In the genomic region with DNA sequence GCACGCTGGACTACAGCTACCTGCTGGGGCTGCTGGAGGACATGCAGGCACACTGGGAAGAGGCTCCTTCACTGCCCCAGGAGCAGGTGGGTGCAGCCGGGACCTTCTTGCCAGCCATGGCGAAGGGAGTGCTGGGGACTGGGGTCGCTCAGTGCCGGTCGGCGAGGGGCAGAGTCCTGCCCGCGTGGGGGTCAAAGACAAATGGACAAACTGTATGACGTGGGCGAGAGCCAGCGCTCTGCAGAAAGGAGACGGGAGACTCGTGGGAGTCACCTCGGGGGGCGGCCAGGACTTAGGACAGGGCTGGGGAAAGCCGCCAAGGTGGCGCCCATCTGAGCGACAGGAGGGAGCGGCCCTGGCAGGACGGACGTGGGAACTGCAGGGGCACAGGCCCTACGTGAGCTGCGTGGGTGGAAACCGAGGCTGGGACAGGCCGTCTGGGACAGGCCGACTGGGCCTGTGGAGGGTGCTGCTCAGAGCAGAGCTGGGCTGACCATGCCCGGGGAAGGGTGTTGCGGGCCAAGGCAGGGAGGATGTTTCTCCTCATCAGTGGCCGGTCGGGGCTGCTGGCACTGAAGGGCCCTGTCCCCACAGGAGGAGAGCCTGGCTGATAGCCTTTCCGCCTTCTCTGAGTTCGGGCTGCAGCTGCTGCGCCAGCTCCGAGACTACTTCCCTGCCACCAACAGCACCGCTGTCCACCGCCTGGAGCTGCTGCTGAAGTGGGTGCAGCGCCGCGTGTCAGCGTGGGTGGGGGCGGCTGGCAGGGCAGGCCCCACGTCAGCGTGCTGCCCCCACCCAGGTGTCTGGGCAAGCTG, we compare ENCODE assay signal across 9 cellular contexts. TPM values are rescaled to one million over a fixed set of nuclear protein-coding genes. Genes with fewer than 3 reads are reported as not detected.
DNase-seq lines count a peak whose midpoint lies in the region; ATAC-seq lines count a peak whose summit lies in the region.
"Had no signal": no experiment of that assay in that cellular context is flagged by ENCODE, and none has a peak within 500 bp of the region (broad histone marks: within the 10 kb centered on the region; RNA-seq: fewer than 3 reads in every experiment).

No MANE protein-coding gene starts in this region.

- H3K9me3 Mint-ChIP-seq in activated CD4-positive, alpha-beta T cell treated with anti-CD3 and anti-CD28 coated beads, Interleukin-2, amount 10 ng/mL, durations not matched to agents 24 days and 14 days: no peaks in the 10 kb centered on the region
- H3K9me3 Mint-ChIP-seq in stimulated activated memory B cell treated with anti-CD40 and anti-IgM and Interleukin-4, amounts not matched to agents 10 μg/mL and 1 μg/mL and 100 μg/mL, for 72 hours: no peaks in the 10 kb centered on the region

- H3K4me1 Mint-ChIP-seq in activated CD4-positive, alpha-beta T cell treated with anti-CD3 and anti-CD28 coated beads, Interleukin-2, amount 10 ng/mL, durations not matched to agents 24 days and 14 days: peaks cover 11% of the 10 kb centered on the region
- peaks cover 31% of the 10 kb centered on the region for H3K4me1 Mint-ChIP-seq in stimulated activated memory B cell treated with anti-CD40 and anti-IgM and Interleukin-4, amounts not matched to agents 10 μg/mL and 1 μg/mL and 100 μg/mL, for 72 hours

- H3K27ac Mint-ChIP-seq in activated CD4-positive, alpha-beta T cell treated with anti-CD3 and anti-CD28 coated beads, Interleukin-2, amount 10 ng/mL, durations not matched to agents 24 days and 14 days: no peak overlapping the region
- H3K27ac Mint-ChIP-seq in stimulated activated memory B cell treated with anti-CD40 and anti-IgM and Interleukin-4, amounts not matched to agents 10 μg/mL and 1 μg/mL and 100 μg/mL, for 72 hours: peak overlapping the region; percentile 81

- H3K9me3 ChIP-seq in SJCRH30 (replicated peaks) (no peaks in the 10 kb centered on the region), iPS-15b (ENCODE audit: control insufficient read depth, insufficient read depth, low read length) (no peaks in the 10 kb centered on the region)

- DNase-seq in activated CD4-positive, alpha-beta T cell treated with anti-CD3 and anti-CD28 coated beads, Interleukin-2, amount 10 ng/mL, durations not matched to agents 24 days and 14 days: no peak
- no peak for DNase-seq in activated CD4-positive, alpha-beta T cell treated with anti-CD3 and anti-CD28 coated beads for 1 hour
- DNase-seq in SJCRH30 (peak; percentile 40 to 44), D341Med (ENCODE audit: low spot score) (no peak), Ammon's horn (ENCODE audit: low spot score) (no peak)

- no peaks in the 10 kb centered on the region; the same call in 1 of the 2 replicates for H3K36me3 ChIP-seq in SJCRH30
- peaks cover 7% of the 10 kb centered on the region for H3K36me3 ChIP-seq in iPS-15b (ENCODE audit: control insufficient read depth, insufficient read depth, low read length)

- H3K9ac ChIP-seq in iPS-15b (ENCODE audit: low read depth, low read length): no peak overlapping the region

- peaks cover 14% of the 10 kb centered on the region for H3K4me1 ChIP-seq in SJCRH30
- H3K4me1 ChIP-seq in iPS-15b (ENCODE audit: control insufficient read depth, insufficient read depth, low read length): no peaks in the 10 kb centered on the region

- peak overlapping the region; percentile 78 for H3K4me3 Mint-ChIP-seq in activated CD4-positive, alpha-beta T cell treated with anti-CD3 and anti-CD28 coated beads, Interleukin-2, amount 10 ng/mL, durations not matched to agents 24 days and 14 days
- H3K4me3 Mint-ChIP-seq in stimulated activated memory B cell treated with anti-CD40 and anti-IgM and Interleukin-4, amounts not matched to agents 10 μg/mL and 1 μg/mL and 100 μg/mL, for 72 hours: peak overlapping the region; percentile 71

- 0 out of 2 replicates have a peak, but pooled peaks cover 2% of the 10 kb centered on the region for H3K27me3 ChIP-seq in SJCRH30
- peaks cover 5% of the 10 kb centered on the region for H3K27me3 ChIP-seq in iPS-15b (ENCODE audit: control insufficient read depth, insufficient read depth, low read length)

- no peaks in the 10 kb centered on the region for H3K27me3 Mint-ChIP-seq in activated CD4-positive, alpha-beta T cell treated with anti-CD3 and anti-CD28 coated beads, Interleukin-2, amount 10 ng/mL, durations not matched to agents 24 days and 14 days
- no peaks in the 10 kb centered on the region for H3K27me3 Mint-ChIP-seq in stimulated activated memory B cell treated with anti-CD40 and anti-IgM and Interleukin-4, amounts not matched to agents 10 μg/mL and 1 μg/mL and 100 μg/mL, for 72 hours

- 0 out of 2 replicates have a peak overlapping the region, but pooled peaks have one; percentile 5 for H3K4me3 ChIP-seq in SJCRH30
- H3K4me3 ChIP-seq in iPS-15b (ENCODE audit: low read depth, low read length): peak overlapping the region; percentile 53

- H3K36me3 Mint-ChIP-seq in activated CD4-positive, alpha-beta T cell treated with anti-CD3 and anti-CD28 coated beads, Interleukin-2, amount 10 ng/mL, durations not matched to agents 24 days and 14 days (ENCODE audit: low read depth): peaks cover under 1% of the 10 kb centered on the region
- H3K36me3 Mint-ChIP-seq in stimulated activated memory B cell treated with anti-CD40 and anti-IgM and Interleukin-4, amounts not matched to agents 10 μg/mL and 1 μg/mL and 100 μg/mL, for 72 hours: peaks cover 11% of the 10 kb centered on the region

- no peak overlapping the region for H3K27ac ChIP-seq in SJCRH30
- H3K27ac ChIP-seq: epithelial cell of prostate had no signal

- intact Hi-C loops in activated CD4-positive, alpha-beta T cell treated with anti-CD3 and anti-CD28 coated beads, Interleukin-2, amount 10 ng/mL, durations not matched to agents 24 days and 14 days (cut with micrococcal nuclease): loop anchor here (2.0 kb wide), 2 partner anchors 35 to 361 kb away; a partner anchor contains a TSS

- ATAC-seq in stimulated activated memory B cell treated with anti-CD40 and anti-IgM and Interleukin-4, amounts not matched to agents 10 μg/mL and 1 μg/mL and 100 μg/mL, for 72 hours: no peak
- ATAC-seq in GM19351 (IDR thresholded peaks at IDR 0.05; ENCODE audit: unreplicated experiment): no peak

RNA-seq across cellular contexts. Expression of a gene that starts 8.0 kb away (rescaled TPM):
- 81.5 and 88.2 TPM in 2 replicates for total RNA-seq in activated CD4-positive, alpha-beta T cell treated with anti-CD3 and anti-CD28 coated beads, Interleukin-2, amount 10 ng/mL, durations not matched to agents 24 days and 14 days
- total RNA-seq in SJCRH30 (2014; rRNA removed; shearing (Covaris generic)): 48.3 and 50.5 TPM in 2 replicates

RNA-seq across cellular contexts. Expression of a gene that starts 8.1 kb away (rescaled TPM):
- total RNA-seq in activated CD4-positive, alpha-beta T cell treated with anti-CD3 and anti-CD28 coated beads, Interleukin-2, amount 10 ng/mL, durations not matched to agents 24 days and 14 days: 23.3 and 23.9 TPM in 2 replicates
- 15.5 and 16.0 TPM in 2 replicates for total RNA-seq in SJCRH30 (2014; rRNA removed; shearing (Covaris generic))

RNA-seq across cellular contexts. Expression of a gene that starts 10.2 kb away (rescaled TPM):
- 0.30 TPM in 1 of 2 replicates, not detected in the other for total RNA-seq in activated CD4-positive, alpha-beta T cell treated with anti-CD3 and anti-CD28 coated beads, Interleukin-2, amount 10 ng/mL, durations not matched to agents 24 days and 14 days
- 0.13 and 0.34 TPM in 2 replicates for total RNA-seq in SJCRH30 (2014; rRNA removed; shearing (Covaris generic))

RNA-seq across cellular contexts. Expression of a gene that starts 34.2 kb away (rescaled TPM):
- 269 and 278 TPM in 2 replicates for total RNA-seq in activated CD4-positive, alpha-beta T cell treated with anti-CD3 and anti-CD28 coated beads, Interleukin-2, amount 10 ng/mL, durations not matched to agents 24 days and 14 days
- 163 and 181 TPM in 2 replicates for total RNA-seq in SJCRH30 (2014; rRNA removed; shearing (Covaris generic))

Comparison
In these comparisons a context has a peak if more than half of its experiments do, and no peak if none do; other contexts are left out.
1. DNase-seq: peak in SJCRH30 (2 of 2); none in activated CD4-positive, alpha-beta T cell treated with anti-CD3 and anti-CD28 coated beads, Interleukin-2, amount 10 ng/mL, durations not matched to agents 24 days and 14 days (single experiment), activated CD4-positive, alpha-beta T cell treated with anti-CD3 and anti-CD28 coated beads for 1 hour (single experiment), D341Med (single experiment) and Ammon's horn (single experiment).